8 cellular contexts compared by ENCODE assay signal in the genomic region with DNA sequence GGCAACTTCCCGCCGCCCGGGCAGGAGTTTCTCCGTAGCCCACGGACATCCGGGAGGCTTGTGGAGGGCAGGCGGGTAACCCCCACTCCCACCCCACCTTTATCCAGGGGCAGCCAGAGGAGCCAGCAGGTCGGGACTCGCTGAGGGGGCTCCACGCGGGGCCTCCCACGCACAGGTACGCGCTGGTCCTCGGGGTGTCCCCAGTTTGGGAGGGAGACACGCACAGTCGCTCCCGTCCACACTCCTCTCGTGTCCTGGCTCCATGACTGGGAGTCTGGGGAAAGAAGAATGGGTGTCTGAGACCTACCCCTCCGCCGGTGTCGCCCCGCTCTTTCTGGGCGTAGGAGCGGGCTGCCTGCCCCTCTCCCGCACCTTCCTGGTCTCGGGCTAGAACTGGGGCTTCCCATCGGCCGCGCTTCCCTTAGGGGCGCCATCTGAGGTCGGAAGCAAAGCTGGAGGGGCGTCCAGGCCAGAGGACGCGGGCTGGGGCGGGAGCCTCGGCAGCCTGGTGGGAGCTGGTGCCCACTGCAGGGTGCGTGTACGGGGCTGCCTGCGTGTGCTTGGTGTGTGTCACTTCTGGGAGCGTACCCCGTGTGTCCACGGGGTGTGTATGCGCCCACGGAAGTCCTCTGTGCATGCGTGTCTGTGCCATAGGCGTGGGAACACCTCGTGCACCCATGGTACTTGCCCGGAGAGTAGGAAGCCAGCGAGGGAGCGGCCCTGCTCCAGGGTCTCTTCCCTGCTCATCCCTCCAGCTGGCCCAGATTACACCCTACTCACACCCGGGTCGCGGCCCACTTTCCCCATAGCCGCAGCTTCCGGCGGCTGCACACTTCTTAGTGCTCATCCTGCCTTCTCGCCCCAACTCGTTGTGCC.
A peak's percentile ranks its signal among the peaks of the same experiment; 100 is the strongest.
DNase-seq lines count a peak whose midpoint lies in the region; ATAC-seq, FAIRE-seq and TF ChIP-seq lines count a peak whose summit lies in the region.

No MANE protein-coding gene starts in this region.

- no peak overlapping the region for H3K27ac Mint-ChIP-seq in activated naive CD8-positive, alpha-beta T cell

- 4 to 6% (median 6%) methylated on average over 28 to 59 of the region's 59 CpGs for WGBS in spleen, 5 donors

- no peak overlapping the region for H3K27ac ChIP-seq in HL-60 (replicated peaks)
- no peak overlapping the region for H3K27ac ChIP-seq in kidney (ENCODE audit: low read depth in 2 of 2, low read length in 2 of 2)
- H3K27ac ChIP-seq in spleen: no peak overlapping the region

- H3K36me3 ChIP-seq in kidney (ENCODE audit: control insufficient read depth in 1 of 2, insufficient read depth in 2 of 2, low read length in 2 of 2) (no peaks in the 10 kb centered on the region), spleen (no peaks in the 10 kb centered on the region)

- FAIRE-seq in kidney (lab: Jason Lieb, UNC): no peak
- no peak for FAIRE-seq in frontal cortex (lab: Jason Lieb, UNC)

- peak overlapping the region; percentile 50 for H3K4me3 ChIP-seq in HL-60 (replicated peaks; ENCODE audit: insufficient read depth, low read length)
- peak overlapping the region; percentile 17 to 39 for H3K4me3 ChIP-seq in kidney (ENCODE audit: low read length in 2 of 2)
- peak overlapping the region in 7 of 8 donors; percentile 34 to 71 (median 44) for H3K4me3 ChIP-seq in spleen

- no peak for TF ChIP-seq POLR2A in spleen (IDR thresholded peaks at IDR 0.05)

- ATAC-seq in GM21515 (IDR thresholded peaks at IDR 0.05; ENCODE audit: unreplicated experiment): no peak

- H3K27me3 Mint-ChIP-seq in activated naive CD8-positive, alpha-beta T cell: peaks cover 22% of the 10 kb centered on the region

- H3K27me3 ChIP-seq in HL-60 (ENCODE audit: insufficient read depth, poor library complexity, severe bottlenecking): peaks cover 41% of the 10 kb centered on the region
- peaks cover 10 to 86% (median 50%) of the 10 kb centered on the region in 7 donors for H3K27me3 ChIP-seq in spleen (replicated peaks in 1 of 7)

- H3K9me3 Mint-ChIP-seq in activated naive CD8-positive, alpha-beta T cell (ENCODE audit: low read depth): no peaks in the 10 kb centered on the region

- in situ Hi-C loops in GM13976 (cut with MboI; ENCODE audit: low sequenced_read_pairs, unreplicated experiment): no loop called here

- H3K4me1 Mint-ChIP-seq in activated naive CD8-positive, alpha-beta T cell (ENCODE audit: low read depth): peaks cover 13% of the 10 kb centered on the region

- intact Hi-C loops in kidney (cut with DNase I) (no loop called here), spleen (cut with DNase I; ENCODE audit: low total_unique reads) (no loop called here)

- H3K9me3 ChIP-seq in kidney (ENCODE audit: control insufficient read depth in 1 of 2, low read length in 2 of 2) (no peaks in the 10 kb centered on the region), spleen (no peaks in the 10 kb centered on the region)

- TF ChIP-seq CTCF in HL-60 (IDR thresholded peaks at IDR 0.05; ENCODE audit: insufficient read depth, low read length) (no peak), kidney (IDR thresholded peaks at IDR 0.05; ENCODE audit: borderline replicate concordance, extremely low read depth, insufficient read depth) (no peak), spleen (IDR thresholded peaks at IDR 0.05 in 8 of 11, conservative IDR thresholded peaks at IDR 0.05 in 3 of 11) (no peak), GM13976 (IDR thresholded peaks at IDR 0.05; ENCODE audit: borderline replicate concordance, control extremely low read depth, extremely low read depth, insufficient read depth, missing control alignments) (no peak)

- H3K36me3 Mint-ChIP-seq in activated naive CD8-positive, alpha-beta T cell: no peaks in the 10 kb centered on the region

- peaks cover 0 to 13% of the 10 kb centered on the region in 2 donors for H3K4me1 ChIP-seq in kidney (ENCODE audit: control insufficient read depth in 1 of 2, insufficient read depth in 1 of 2, low read depth in 1 of 2, low read length in 2 of 2)
- peaks cover 0 to 32% (median 28%) of the 10 kb centered on the region in 6 donors for H3K4me1 ChIP-seq in spleen

- peak overlapping the region in 1 of 2 donors; percentile 40 for H3K9ac ChIP-seq in kidney (ENCODE audit: low read length in 2 of 2)

- DNase-seq in HL-60 (ENCODE audit: low read depth in 1 of 2, low spot score in 1 of 2) (no peak), kidney (peak; percentile 73), spleen (no peak), GM13976 (ENCODE audit: low spot score) (no peak), SIG-M5 (lab: John Stamatoyannopoulos, UW) (no peak), frontal cortex (ENCODE audit: low spot score in 2 of 2) (no peak)

- peak overlapping the region; percentile 73 for H3K4me3 Mint-ChIP-seq in activated naive CD8-positive, alpha-beta T cell
